Comparison of ENCODE assay signal across 1 cellular context in genomic region chr1:51729156-51729823, GRCh38.
A peak's percentile ranks its signal among the peaks of the same experiment; 100 is the strongest.
TF ChIP-seq lines count a peak whose summit lies in the region.

No MANE protein-coding gene starts in this region.

TF ChIP-seq in HepG2, 621 proteins besides CTCF, POLR2A, EP300 and RAD21 (continued from another document and continues in another):
- TF ChIP-seq, protein P1, sequence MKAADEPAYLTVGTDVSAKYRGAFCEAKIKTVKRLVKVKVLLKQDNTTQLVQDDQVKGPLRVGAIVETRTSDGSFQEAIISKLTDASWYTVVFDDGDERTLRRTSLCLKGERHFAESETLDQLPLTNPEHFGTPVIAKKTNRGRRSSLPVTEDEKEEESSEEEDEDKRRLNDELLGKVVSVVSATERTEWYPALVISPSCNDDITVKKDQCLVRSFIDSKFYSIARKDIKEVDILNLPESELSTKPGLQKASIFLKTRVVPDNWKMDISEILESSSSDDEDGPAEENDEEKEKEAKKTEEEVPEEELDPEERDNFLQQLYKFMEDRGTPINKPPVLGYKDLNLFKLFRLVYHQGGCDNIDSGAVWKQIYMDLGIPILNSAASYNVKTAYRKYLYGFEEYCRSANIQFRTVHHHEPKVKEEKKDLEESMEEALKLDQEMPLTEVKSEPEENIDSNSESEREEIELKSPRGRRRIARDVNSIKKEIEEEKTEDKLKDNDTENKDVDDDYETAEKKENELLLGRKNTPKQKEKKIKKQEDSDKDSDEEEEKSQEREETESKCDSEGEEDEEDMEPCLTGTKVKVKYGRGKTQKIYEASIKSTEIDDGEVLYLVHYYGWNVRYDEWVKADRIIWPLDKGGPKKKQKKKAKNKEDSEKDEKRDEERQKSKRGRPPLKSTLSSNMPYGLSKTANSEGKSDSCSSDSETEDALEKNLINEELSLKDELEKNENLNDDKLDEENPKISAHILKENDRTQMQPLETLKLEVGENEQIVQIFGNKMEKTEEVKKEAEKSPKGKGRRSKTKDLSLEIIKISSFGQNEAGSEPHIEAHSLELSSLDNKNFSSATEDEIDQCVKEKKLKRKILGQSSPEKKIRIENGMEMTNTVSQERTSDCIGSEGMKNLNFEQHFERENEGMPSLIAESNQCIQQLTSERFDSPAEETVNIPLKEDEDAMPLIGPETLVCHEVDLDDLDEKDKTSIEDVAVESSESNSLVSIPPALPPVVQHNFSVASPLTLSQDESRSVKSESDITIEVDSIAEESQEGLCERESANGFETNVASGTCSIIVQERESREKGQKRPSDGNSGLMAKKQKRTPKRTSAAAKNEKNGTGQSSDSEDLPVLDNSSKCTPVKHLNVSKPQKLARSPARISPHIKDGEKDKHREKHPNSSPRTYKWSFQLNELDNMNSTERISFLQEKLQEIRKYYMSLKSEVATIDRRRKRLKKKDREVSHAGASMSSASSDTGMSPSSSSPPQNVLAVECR (CRISPR knock-in tag; IDR thresholded peaks at IDR 0.05; ENCODE audit: borderline replicate concordance) = peak; percentile 89
- no peak for TF ChIP-seq ZNF788 (CRISPR knock-in tag; IDR thresholded peaks at IDR 0.05; ENCODE audit: borderline replicate concordance)
- TF ChIP-seq, protein P2, sequence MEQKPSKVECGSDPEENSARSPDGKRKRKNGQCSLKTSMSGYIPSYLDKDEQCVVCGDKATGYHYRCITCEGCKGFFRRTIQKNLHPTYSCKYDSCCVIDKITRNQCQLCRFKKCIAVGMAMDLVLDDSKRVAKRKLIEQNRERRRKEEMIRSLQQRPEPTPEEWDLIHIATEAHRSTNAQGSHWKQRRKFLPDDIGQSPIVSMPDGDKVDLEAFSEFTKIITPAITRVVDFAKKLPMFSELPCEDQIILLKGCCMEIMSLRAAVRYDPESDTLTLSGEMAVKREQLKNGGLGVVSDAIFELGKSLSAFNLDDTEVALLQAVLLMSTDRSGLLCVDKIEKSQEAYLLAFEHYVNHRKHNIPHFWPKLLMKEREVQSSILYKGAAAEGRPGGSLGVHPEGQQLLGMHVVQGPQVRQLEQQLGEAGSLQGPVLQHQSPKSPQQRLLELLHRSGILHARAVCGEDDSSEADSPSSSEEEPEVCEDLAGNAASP (CRISPR knock-in tag; IDR thresholded peaks at IDR 0.05; ENCODE audit: borderline replicate concordance) = peak; percentile 96
- TF ChIP-seq CBX1 (IDR thresholded peaks at IDR 0.05; ENCODE audit: low read depth) = no peak
- no peak for TF ChIP-seq ZNF326 (CRISPR knock-in tag; IDR thresholded peaks at IDR 0.05; ENCODE audit: borderline replicate concordance)
- 0 out of 2 replicates have a peak, but pooled peaks have one; percentile 32 for TF ChIP-seq CREB3 (CRISPR knock-in tag; IDR thresholded peaks at IDR 0.05)
- TF ChIP-seq RXRB (CRISPR knock-in tag; IDR thresholded peaks at IDR 0.05; ENCODE audit: borderline replicate concordance) = peak; percentile 89
- TF ChIP-seq SMARCC2 (IDR thresholded peaks at IDR 0.05) = no peak
- TF ChIP-seq ZC3H4 (CRISPR knock-in tag; IDR thresholded peaks at IDR 0.05; ENCODE audit: borderline replicate concordance) = no peak
- TF ChIP-seq NFKB2 (CRISPR knock-in tag; IDR thresholded peaks at IDR 0.05; ENCODE audit: borderline replicate concordance) = peak; percentile 22; the same call in 1 of the 2 replicates
- TF ChIP-seq FOXO1 (CRISPR knock-in tag; IDR thresholded peaks at IDR 0.05) = no peak
- TF ChIP-seq ZBTB1 (CRISPR knock-in tag; IDR thresholded peaks at IDR 0.05; ENCODE audit: borderline replicate concordance) = no peak
- no peak for TF ChIP-seq RFX1 (IDR thresholded peaks at IDR 0.05)
- TF ChIP-seq HES4 (CRISPR knock-in tag; IDR thresholded peaks at IDR 0.05; ENCODE audit: borderline replicate concordance) = no peak
- TF ChIP-seq ZNF670 (CRISPR knock-in tag; IDR thresholded peaks at IDR 0.05; ENCODE audit: borderline replicate concordance) = no peak
- no peak for TF ChIP-seq ARNT (IDR thresholded peaks at IDR 0.05)
- no peak for TF ChIP-seq ZNF33A (CRISPR knock-in tag; IDR thresholded peaks at IDR 0.05; ENCODE audit: borderline replicate concordance)
- TF ChIP-seq ZNF776 (CRISPR knock-in tag; IDR thresholded peaks at IDR 0.05) = 0 out of 2 replicates have a peak, but pooled peaks have one; percentile 12
- no peak for TF ChIP-seq ZNF20 (CRISPR knock-in tag; IDR thresholded peaks at IDR 0.05)
- TF ChIP-seq ZMAT3 (CRISPR knock-in tag; conservative IDR thresholded peaks at IDR 0.05) = no peak
- no peak for TF ChIP-seq YY1 (IDR thresholded peaks at IDR 0.05; ENCODE audit: insufficient read depth, insufficient replicate concordance, low read depth, low read length)
- no peak; the same call in 1 of the 2 replicates for TF ChIP-seq ZNF33B (CRISPR knock-in tag; IDR thresholded peaks at IDR 0.05)
- no peak for TF ChIP-seq PRDM10 (CRISPR knock-in tag; IDR thresholded peaks at IDR 0.05; ENCODE audit: low read depth)
- no peak for TF ChIP-seq ZNF761 (CRISPR knock-in tag; conservative IDR thresholded peaks at IDR 0.05)
- TF ChIP-seq NR2F6 (IDR thresholded peaks at IDR 0.05) = no peak
- TF ChIP-seq NR2F6 (CRISPR knock-in tag; IDR thresholded peaks at IDR 0.05) = 0 out of 2 replicates have a peak, but pooled peaks have one; percentile 14
- peak; percentile 51; the same call in 1 of the 2 replicates for TF ChIP-seq SKIL (CRISPR knock-in tag; IDR thresholded peaks at IDR 0.05; ENCODE audit: borderline replicate concordance)
- TF ChIP-seq, protein P3, sequence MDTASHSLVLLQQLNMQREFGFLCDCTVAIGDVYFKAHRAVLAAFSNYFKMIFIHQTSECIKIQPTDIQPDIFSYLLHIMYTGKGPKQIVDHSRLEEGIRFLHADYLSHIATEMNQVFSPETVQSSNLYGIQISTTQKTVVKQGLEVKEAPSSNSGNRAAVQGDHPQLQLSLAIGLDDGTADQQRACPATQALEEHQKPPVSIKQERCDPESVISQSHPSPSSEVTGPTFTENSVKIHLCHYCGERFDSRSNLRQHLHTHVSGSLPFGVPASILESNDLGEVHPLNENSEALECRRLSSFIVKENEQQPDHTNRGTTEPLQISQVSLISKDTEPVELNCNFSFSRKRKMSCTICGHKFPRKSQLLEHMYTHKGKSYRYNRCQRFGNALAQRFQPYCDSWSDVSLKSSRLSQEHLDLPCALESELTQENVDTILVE (CRISPR knock-in tag; IDR thresholded peaks at IDR 0.05) = no peak
- TF ChIP-seq, protein P4, sequence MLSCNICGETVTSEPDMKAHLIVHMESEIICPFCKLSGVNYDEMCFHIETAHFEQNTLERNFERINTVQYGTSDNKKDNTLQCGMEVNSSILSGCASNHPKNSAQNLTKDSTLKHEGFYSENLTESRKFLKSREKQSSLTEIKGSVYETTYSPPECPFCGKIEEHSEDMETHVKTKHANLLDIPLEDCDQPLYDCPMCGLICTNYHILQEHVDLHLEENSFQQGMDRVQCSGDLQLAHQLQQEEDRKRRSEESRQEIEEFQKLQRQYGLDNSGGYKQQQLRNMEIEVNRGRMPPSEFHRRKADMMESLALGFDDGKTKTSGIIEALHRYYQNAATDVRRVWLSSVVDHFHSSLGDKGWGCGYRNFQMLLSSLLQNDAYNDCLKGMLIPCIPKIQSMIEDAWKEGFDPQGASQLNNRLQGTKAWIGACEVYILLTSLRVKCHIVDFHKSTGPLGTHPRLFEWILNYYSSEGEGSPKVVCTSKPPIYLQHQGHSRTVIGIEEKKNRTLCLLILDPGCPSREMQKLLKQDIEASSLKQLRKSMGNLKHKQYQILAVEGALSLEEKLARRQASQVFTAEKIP (CRISPR knock-in tag; IDR thresholded peaks at IDR 0.05; ENCODE audit: borderline replicate concordance) = no peak
- TF ChIP-seq PTBP1 (IDR thresholded peaks at IDR 0.05; ENCODE audit: low read depth, low read length, poor library complexity, severe bottlenecking) = no peak
- TF ChIP-seq ZNF10 (CRISPR knock-in tag; IDR thresholded peaks at IDR 0.05; ENCODE audit: borderline replicate concordance, low read depth) = no peak
- TF ChIP-seq, protein P5, sequence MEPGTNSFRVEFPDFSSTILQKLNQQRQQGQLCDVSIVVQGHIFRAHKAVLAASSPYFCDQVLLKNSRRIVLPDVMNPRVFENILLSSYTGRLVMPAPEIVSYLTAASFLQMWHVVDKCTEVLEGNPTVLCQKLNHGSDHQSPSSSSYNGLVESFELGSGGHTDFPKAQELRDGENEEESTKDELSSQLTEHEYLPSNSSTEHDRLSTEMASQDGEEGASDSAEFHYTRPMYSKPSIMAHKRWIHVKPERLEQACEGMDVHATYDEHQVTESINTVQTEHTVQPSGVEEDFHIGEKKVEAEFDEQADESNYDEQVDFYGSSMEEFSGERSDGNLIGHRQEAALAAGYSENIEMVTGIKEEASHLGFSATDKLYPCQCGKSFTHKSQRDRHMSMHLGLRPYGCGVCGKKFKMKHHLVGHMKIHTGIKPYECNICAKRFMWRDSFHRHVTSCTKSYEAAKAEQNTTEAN (CRISPR knock-in tag; conservative IDR thresholded peaks at IDR 0.05) = no peak
- TF ChIP-seq ZNF816 (CRISPR knock-in tag; IDR thresholded peaks at IDR 0.05; ENCODE audit: borderline replicate concordance) = no peak
- no peak for TF ChIP-seq ATF1 (CRISPR knock-in tag; IDR thresholded peaks at IDR 0.05)
- TF ChIP-seq, protein P6, sequence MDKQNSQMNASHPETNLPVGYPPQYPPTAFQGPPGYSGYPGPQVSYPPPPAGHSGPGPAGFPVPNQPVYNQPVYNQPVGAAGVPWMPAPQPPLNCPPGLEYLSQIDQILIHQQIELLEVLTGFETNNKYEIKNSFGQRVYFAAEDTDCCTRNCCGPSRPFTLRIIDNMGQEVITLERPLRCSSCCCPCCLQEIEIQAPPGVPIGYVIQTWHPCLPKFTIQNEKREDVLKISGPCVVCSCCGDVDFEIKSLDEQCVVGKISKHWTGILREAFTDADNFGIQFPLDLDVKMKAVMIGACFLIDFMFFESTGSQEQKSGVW (CRISPR knock-in tag; IDR thresholded peaks at IDR 0.05; ENCODE audit: borderline replicate concordance) = no peak
- TF ChIP-seq ZNF589 (CRISPR knock-in tag; conservative IDR thresholded peaks at IDR 0.05) = 0 out of 2 replicates have a peak, but pooled peaks have one; percentile 20
- no peak for TF ChIP-seq CENPT (CRISPR knock-in tag; IDR thresholded peaks at IDR 0.05; ENCODE audit: low read depth)
- TF ChIP-seq SP2 (CRISPR knock-in tag; IDR thresholded peaks at IDR 0.05) = peak; percentile 80
- TF ChIP-seq BCL3 (CRISPR knock-in tag; IDR thresholded peaks at IDR 0.05) = no peak
- no peak for TF ChIP-seq ZNF570 (CRISPR knock-in tag; IDR thresholded peaks at IDR 0.05; ENCODE audit: borderline replicate concordance)
- TF ChIP-seq, protein P7, sequence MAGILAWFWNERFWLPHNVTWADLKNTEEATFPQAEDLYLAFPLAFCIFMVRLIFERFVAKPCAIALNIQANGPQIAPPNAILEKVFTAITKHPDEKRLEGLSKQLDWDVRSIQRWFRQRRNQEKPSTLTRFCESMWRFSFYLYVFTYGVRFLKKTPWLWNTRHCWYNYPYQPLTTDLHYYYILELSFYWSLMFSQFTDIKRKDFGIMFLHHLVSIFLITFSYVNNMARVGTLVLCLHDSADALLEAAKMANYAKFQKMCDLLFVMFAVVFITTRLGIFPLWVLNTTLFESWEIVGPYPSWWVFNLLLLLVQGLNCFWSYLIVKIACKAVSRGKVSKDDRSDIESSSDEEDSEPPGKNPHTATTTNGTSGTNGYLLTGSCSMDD (CRISPR knock-in tag; IDR thresholded peaks at IDR 0.05) = no peak
- peak; percentile 76 for TF ChIP-seq DMAP1 (CRISPR knock-in tag; IDR thresholded peaks at IDR 0.05)
- no peak for TF ChIP-seq RBAK (CRISPR knock-in tag; IDR thresholded peaks at IDR 0.05)
